Comparison of ENCODE assay signal across 7 cellular contexts in genomic region chr2:207528980-207529329, GRCh38. TPM values are rescaled to one million over a fixed set of nuclear protein-coding genes. Genes with fewer than 3 reads are reported as not detected.
DNase-seq lines count a peak whose midpoint lies in the region; ATAC-seq and TF ChIP-seq lines count a peak whose summit lies in the region.

No MANE protein-coding gene starts in this region.

- H2BK5ac ChIP-seq in H9 (ENCODE audit: insufficient read length, low read length) = no peak overlapping the region

- H3K4me3 ChIP-seq in MM.1S (ENCODE audit: low read length) (peak overlapping the region; percentile 84), fibroblast of villous mesenchyme (ENCODE audit: low read depth, low read length) (peak overlapping the region; percentile 82), uterus (peak overlapping the region; percentile 39 to 51)

- H3K9me3 ChIP-seq in H9 (ENCODE audit: control insufficient read depth, low read depth, low read length) (no peaks in the 10 kb centered on the region), MM.1S (replicated peaks; ENCODE audit: insufficient read depth, low read length) (no peaks in the 10 kb centered on the region), uterus (no peaks in the 10 kb centered on the region)

- no peak overlapping the region for H4K8ac ChIP-seq in H9 (replicated peaks; ENCODE audit: insufficient read length, low read depth, low read length)

- no peak overlapping the region for H2BK15ac ChIP-seq in H9 (ENCODE audit: low read depth, low read length)

- H3K36me3 ChIP-seq in MM.1S (replicated peaks; ENCODE audit: insufficient read depth, low read length) (no peaks in the 10 kb centered on the region), uterus (no peaks in the 10 kb centered on the region)

- DNase-seq in H9 (peak; percentile 56), MM.1S (peak; percentile 20), fibroblast of villous mesenchyme (ENCODE audit: low read depth) (peak; percentile 51), omental fat pad (ENCODE audit: low spot score) (no peak), uterus (peak; percentile 50 to 61)
- peak; percentile 57 for DNase-seq in activated T-cell treated with anti-CD3 and anti-CD28 coated beads, Interleukin-2, amount 50 U/mL, for 72 hours

- TF ChIP-seq CTCF in H9 (conservative IDR thresholded peaks at IDR 0.05) (no peak), MM.1S (IDR thresholded peaks at IDR 0.05; ENCODE audit: low read length) (peak; percentile 12; the same call in 1 of the 2 replicates), fibroblast of villous mesenchyme (IDR thresholded peaks at IDR 0.05; ENCODE audit: insufficient read depth, low read depth, low read length) (peak; percentile 23), omental fat pad (IDR thresholded peaks at IDR 0.05) (no peak), uterus (IDR thresholded peaks at IDR 0.05) (peak in 1 of 4 experiments; percentile 15)

- H3K79me1 ChIP-seq in H9 (ENCODE audit: insufficient read depth, low read depth, low read length, poor library complexity, severe bottlenecking) = peaks cover 2% of the 10 kb centered on the region

- H3K4me1 ChIP-seq in H9 (ENCODE audit: insufficient read depth, low read length) (no peaks in the 10 kb centered on the region; the same call in 1 of the 2 replicates), MM.1S (ENCODE audit: low read length) (0 out of 2 replicates have a peak, but pooled peaks cover 3% of the 10 kb centered on the region), uterus (peaks cover 4 to 6% of the 10 kb centered on the region in 2 donors)

- peaks cover 9% of the 10 kb centered on the region for H3K23me2 ChIP-seq in H9 (ENCODE audit: insufficient read length, low read depth, low read length, poor library complexity, severe bottlenecking)

- no peak overlapping the region for H2AK5ac ChIP-seq in H9 (ENCODE audit: insufficient read length, low read length)

- H3K9me3 Mint-ChIP-seq in H9 = no peaks in the 10 kb centered on the region; a peak in 2 of 5 replicates
- no peaks in the 10 kb centered on the region for H3K9me3 Mint-ChIP-seq in activated T-cell treated with anti-CD3 and anti-CD28 coated beads, Interleukin-2, amount 50 U/mL, for 72 hours

- H3K4me2 ChIP-seq in H9 (ENCODE audit: insufficient read depth, insufficient read length, low read length) = peak overlapping the region; percentile 70
- H3K4me2 ChIP-seq in MM.1S (ENCODE audit: low read depth, low read length) = peak overlapping the region; percentile 86

- peak overlapping the region; percentile 76 to 99 (median 98); a peak in 5 of 7 replicates for H3K27ac Mint-ChIP-seq in H9
- H3K27ac Mint-ChIP-seq in activated T-cell treated with anti-CD3 and anti-CD28 coated beads, Interleukin-2, amount 50 U/mL, for 72 hours = peak overlapping the region; percentile 98

- no peak for TF ChIP-seq POLR2A in uterus (IDR thresholded peaks at IDR 0.05)

- H3K36me3 Mint-ChIP-seq in H9 (ENCODE audit: insufficient read depth in 1 of 3, low read depth in 3 of 3) = peaks cover 5 to 9% (median 6%) of the 10 kb centered on the region in 3 experiments; a peak in 6 of 7 replicates
- peaks cover 10 to 15% of the 10 kb centered on the region in 2 donors for H3K36me3 Mint-ChIP-seq in activated T-cell treated with anti-CD3 and anti-CD28 coated beads, Interleukin-2, amount 50 U/mL, for 72 hours (ENCODE audit: insufficient read depth in 2 of 2)

- intact Hi-C loops in uterus (cut with DNase I; ENCODE audit: low total_unique reads) = no loop called here

- H4K5ac ChIP-seq in H9 (ENCODE audit: insufficient read length, low read depth, low read length) = no peak overlapping the region

- peaks cover 15% of the 10 kb centered on the region for H3F3A ChIP-seq in MM.1S (ENCODE audit: insufficient read depth, low read length)

- H4K20me1 ChIP-seq in H9 (ENCODE audit: control insufficient read depth, insufficient read depth, insufficient read length) = no peaks in the 10 kb centered on the region
- H4K20me1 ChIP-seq in MM.1S (ENCODE audit: insufficient read depth, low read length) = 0 out of 2 replicates have a peak, but pooled peaks cover 3% of the 10 kb centered on the region

- H2BK12ac ChIP-seq in H9 (ENCODE audit: insufficient read length, low read depth, low read length) = no peak overlapping the region

- H3K18ac ChIP-seq in H9 (ENCODE audit: insufficient read length, low read depth, low read length) = peak overlapping the region; percentile 97

- peak overlapping the region; percentile 100 for H3K4me3 Mint-ChIP-seq in H9
- H3K4me3 Mint-ChIP-seq in activated T-cell treated with anti-CD3 and anti-CD28 coated beads, Interleukin-2, amount 50 U/mL, for 72 hours = peak overlapping the region; percentile 93 to 99

- WGBS in H9 (ENCODE audit: extremely low coverage, insufficient read length, low lambda C conversion rate) = no CpG with 5 or more reads among the region's 17 CpGs

- peak overlapping the region; percentile 96 for H3K14ac ChIP-seq in H9 (ENCODE audit: insufficient read depth, low read length)

- no peak overlapping the region for H3K23ac ChIP-seq in H9 (ENCODE audit: insufficient read length, low read depth, low read length)

- H2BK20ac ChIP-seq in H9 (ENCODE audit: low read depth, low read length, poor library complexity, severe bottlenecking) = no peak overlapping the region

- no peak overlapping the region for H2AFZ ChIP-seq in H9 (ENCODE audit: low read length)
- H2AFZ ChIP-seq in MM.1S (ENCODE audit: low read length) = peak overlapping the region; percentile 92

- H3K27ac ChIP-seq in H9 (ENCODE audit: insufficient read length, low read depth, low read length) = no peak overlapping the region
- peak overlapping the region; percentile 95 for H3K27ac ChIP-seq in MM.1S (ENCODE audit: low read length)
- H3K27ac ChIP-seq in uterus = peak overlapping the region; percentile 98 to 99

- H4K91ac ChIP-seq in H9 (ENCODE audit: insufficient read length, low read depth, low read length) = no peak overlapping the region

- H3K9me2 ChIP-seq in MM.1S (replicated peaks; ENCODE audit: insufficient read depth, low read length) = no peaks in the 10 kb centered on the region

- H3K9ac ChIP-seq in H9 (ENCODE audit: extremely low read depth, insufficient read length, low read length) (peak overlapping the region; percentile 89), MM.1S (ENCODE audit: low read length) (peak overlapping the region; percentile 95)

- H3K79me2 ChIP-seq in H9 (ENCODE audit: insufficient read depth, low read length) (peaks cover 17% of the 10 kb centered on the region; the same call in 1 of the 2 replicates), MM.1S (ENCODE audit: low read length) (peaks cover 35% of the 10 kb centered on the region)

- no peak overlapping the region for H3T11ph ChIP-seq in H9 (ENCODE audit: low read length)

- H3K4me1 Mint-ChIP-seq in H9 = peaks cover 31 to 43% of the 10 kb centered on the region in 2 experiments
- H3K4me1 Mint-ChIP-seq in activated T-cell treated with anti-CD3 and anti-CD28 coated beads, Interleukin-2, amount 50 U/mL, for 72 hours (ENCODE audit: low read depth) = peaks cover 59% of the 10 kb centered on the region

- H3K27me3 Mint-ChIP-seq in H9 (ENCODE audit: low read depth) = peaks cover 24% of the 10 kb centered on the region
- no peaks in the 10 kb centered on the region for H3K27me3 Mint-ChIP-seq in activated T-cell treated with anti-CD3 and anti-CD28 coated beads, Interleukin-2, amount 50 U/mL, for 72 hours (ENCODE audit: low read depth)

- no peak overlapping the region for H3K56ac ChIP-seq in H9 (ENCODE audit: insufficient read length, low read depth, low read length)

- H2BK120ac ChIP-seq in H9 (ENCODE audit: low read depth, low read length, poor library complexity, severe bottlenecking) = no peak overlapping the region

- no peak overlapping the region for H3K4ac ChIP-seq in H9 (ENCODE audit: low read depth, low read length)

- peaks cover 4% of the 10 kb centered on the region; the same call in 1 of the 2 replicates for H3K27me3 ChIP-seq in H9 (ENCODE audit: insufficient read depth, low read length)
- no peaks in the 10 kb centered on the region for H3K27me3 ChIP-seq in MM.1S (replicated peaks; ENCODE audit: insufficient read depth, low read length)
- H3K27me3 ChIP-seq in uterus = no peaks in the 10 kb centered on the region

- ATAC-seq in GM18498 (IDR thresholded peaks at IDR 0.05; ENCODE audit: unreplicated experiment) (peak; percentile 17), omental fat pad (ENCODE audit: low FRiP score) (peak; percentile 17)
- peak; percentile 2 to 3 for ATAC-seq in activated T-cell treated with anti-CD3 and anti-CD28 coated beads, Interleukin-2, amount 50 U/mL, for 72 hours (replicated peaks in 1 of 2)

RNA-seq across cellular contexts. Expression of gene CREB1, which starts 0.8 kb away (rescaled TPM):
- total RNA-seq in H9 (2021) (97.1 and 103 TPM in 2 replicates), fibroblast of villous mesenchyme (22.5 and 32.4 TPM in 2 replicates), omental fat pad (10 to 100 TPM; 38.2 to 82.3 (median 49.4) TPM), uterus (10 to 100 TPM; 36.5 to 96.5 (median 71.7) TPM)
- total RNA-seq in activated T-cell treated with anti-CD3 and anti-CD28 coated beads, Interleukin-2, amount 50 U/mL, for 72 hours = 100 to 1,000 TPM; 125 to 143 TPM

Comparison
In these comparisons a context has a peak if more than half of its experiments do, and no peak if none do; other contexts are left out.
1. CTCF ChIP-seq: peak in MM.1S (single experiment) and fibroblast of villous mesenchyme (single experiment); none in H9 (single experiment) and omental fat pad (0 of 3).
2. Peak in every context shown above with its lines, with median percentiles within 50 percentile points of each other: ATAC-seq and H3K4me3 ChIP-seq.